In genomic region chr15:74863239-74864056, GRCh38 we compare ENCODE assay signal across 11 cellular contexts. TPM values are rescaled to one million over a fixed set of nuclear protein-coding genes. Genes with fewer than 3 reads are reported as not detected.
DNase-seq lines count a peak whose midpoint lies in the region; ATAC-seq and TF ChIP-seq lines count a peak whose summit lies in the region.
"Had no signal": no experiment of that assay in that cellular context is flagged by ENCODE, and none has a peak within 500 bp of the region (broad histone marks: within the 10 kb centered on the region; RNA-seq: fewer than 3 reads in every experiment).

No MANE protein-coding gene starts in this region.

- H3K4me3 ChIP-seq in neutrophil (ENCODE audit: low read depth in 1 of 2, low read length in 1 of 2), result no peak overlapping the region

- no peak for TF ChIP-seq CTCF in neutrophil (IDR thresholded peaks at IDR 0.05)

- H3K36me3 ChIP-seq in neutrophil, result peaks cover 12% of the 10 kb centered on the region

- ATAC-seq in GM21528 (IDR thresholded peaks at IDR 0.05; ENCODE audit: low FRiP score, unreplicated experiment), result no peak

- H3K27ac ChIP-seq in neutrophil, result peak overlapping the region; percentile 52

- H3K4me1 ChIP-seq in neutrophil (ENCODE audit: control insufficient read depth in 1 of 2, insufficient read depth in 1 of 2, low read depth in 1 of 2, low read length in 1 of 2), result peaks cover 22 to 25% of the 10 kb centered on the region in 2 experiments

- DNase-seq in EH (ENCODE audit: low read depth) (peak; percentile 36), RPMI7951 (ENCODE audit: low read depth) (peak; percentile 15), dermis blood vessel endothelial cell (peak; percentile 44), iPS-NIHi11 (ENCODE audit: low spot score) (no peak), HuH-7 (ENCODE audit: low spot score) (no peak), OCI-M2 (lab: John Stamatoyannopoulos, UW; ENCODE audit: unreplicated experiment) (no peak)
- DNase-seq: caudate nucleus, NCI-H187, retina had no signal

- no peaks in the 10 kb centered on the region for H3K9me3 ChIP-seq in neutrophil

- no peaks in the 10 kb centered on the region for H3K27me3 ChIP-seq in neutrophil

RNA-seq across cellular contexts. Expression of gene SCAMP2, which starts 9.7 kb away (rescaled TPM):
- total RNA-seq in RPMI7951 (2014; rRNA removed; shearing (Covaris generic)), result 27.8 and 31.4 TPM in 2 replicates
- 32.5 and 46.0 TPM in 2 replicates for total RNA-seq in dermis blood vessel endothelial cell

RNA-seq across cellular contexts. Expression of gene ULK3, which starts 20.5 kb away (rescaled TPM):
- 14.3 and 15.1 TPM in 2 replicates for total RNA-seq in RPMI7951 (2014; rRNA removed; shearing (Covaris generic))
- total RNA-seq in dermis blood vessel endothelial cell, result 31.0 and 39.3 TPM in 2 replicates

RNA-seq across cellular contexts. Expression of gene MPI, which starts 26.4 kb away (rescaled TPM):
- 142 and 162 TPM in 2 replicates for total RNA-seq in RPMI7951 (2014; rRNA removed; shearing (Covaris generic))
- 47.0 and 89.3 TPM in 2 replicates for total RNA-seq in dermis blood vessel endothelial cell

RNA-seq across cellular contexts. Expression of gene CPLX3, which starts 37.0 kb away (rescaled TPM):
- not detected in 2 replicates for total RNA-seq in RPMI7951 (2014; rRNA removed; shearing (Covaris generic))
- total RNA-seq in dermis blood vessel endothelial cell, result not detected in 2 replicates

RNA-seq across cellular contexts. Expression of gene FAM219B, which starts 43.2 kb away (rescaled TPM):
- total RNA-seq in RPMI7951 (2014; rRNA removed; shearing (Covaris generic)), result 38.9 and 41.2 TPM in 2 replicates
- total RNA-seq in dermis blood vessel endothelial cell, result 41.0 and 57.0 TPM in 2 replicates

Comparison
In these comparisons a context has a peak if more than half of its experiments do, and no peak if none do; other contexts are left out.
1. DNase-seq: peak in EH (single experiment), RPMI7951 (single experiment) and dermis blood vessel endothelial cell (single experiment); none in iPS-NIHi11 (single experiment), HuH-7 (single experiment) and OCI-M2 (single experiment).